Comparison of ENCODE assay signal across 10 cellular contexts in genomic region chr19:14536926-14537692, GRCh38. TPM values are rescaled to one million over a fixed set of nuclear protein-coding genes. Genes with fewer than 3 reads are reported as not detected.
DNase-seq lines count a peak whose midpoint lies in the region; ATAC-seq and TF ChIP-seq lines count a peak whose summit lies in the region.
"Had no signal": no experiment of that assay in that cellular context is flagged by ENCODE, and none has a peak within 500 bp of the region (broad histone marks: within the 10 kb centered on the region; RNA-seq: fewer than 3 reads in every experiment).

No MANE protein-coding gene starts in this region.

- peak overlapping the region in 1 of 2 donors; percentile 16 for H3K4me3 ChIP-seq in prostate gland
- H3K4me3 ChIP-seq: BLaER1 treated with 17β-estradiol and CSF1 and Interleukin-3, amounts not matched to agents 10 nM and 100 nM had no signal

- DNase-seq in activated CD4-positive, alpha-beta T cell treated with anti-CD3 and anti-CD28 coated beads for 36 hours, result peak; percentile 83
- DNase-seq in activated CD4-positive, alpha-beta T cell treated with anti-CD3 and anti-CD28 coated beads, Interleukin-2, amount 50 U/mL, for 4 hours, result no peak
- peak; percentile 61 for DNase-seq in activated CD4-positive, alpha-beta memory T cell treated with anti-CD3 and anti-CD28 coated beads, Interleukin-2, amount 10 ng/mL, durations not matched to agents 7 days and 5 days
- DNase-seq in germinal center (ENCODE audit: low spot score), result peak; percentile 62
- DNase-seq in prostate gland (ENCODE audit: low spot score), result peak; percentile 80
- DNase-seq in NCI-H2171 treated with DMSO at 0.1 percent for 48 hours (lab: John Stamatoyannopoulos, UW), result no peak
- DNase-seq in NCI-H1092 treated with DMSO at 0.1 percent for 48 hours (lab: John Stamatoyannopoulos, UW), result no peak
- no peak for DNase-seq in NCI-H1105 (lab: John Stamatoyannopoulos, UW)

- H3K27ac Mint-ChIP-seq in activated CD4-positive, alpha-beta T cell treated with anti-CD3 and anti-CD28 coated beads for 36 hours, result no peak overlapping the region
- no peak overlapping the region for H3K27ac Mint-ChIP-seq in activated CD4-positive, alpha-beta memory T cell treated with anti-CD3 and anti-CD28 coated beads, Interleukin-2, amount 10 ng/mL, durations not matched to agents 7 days and 5 days

- no peaks in the 10 kb centered on the region for H3K9me3 ChIP-seq in prostate gland
- H3K9me3 ChIP-seq: BLaER1 treated with 17β-estradiol and CSF1 and Interleukin-3, amounts not matched to agents 10 nM and 100 nM had no signal

- no peaks in the 10 kb centered on the region for H3K4me1 ChIP-seq in prostate gland (replicated peaks)

- TF ChIP-seq POLR2A in prostate gland (IDR thresholded peaks at IDR 0.05), result peak; percentile 38

- no peaks in the 10 kb centered on the region for H3K27me3 Mint-ChIP-seq in activated CD4-positive, alpha-beta T cell treated with anti-CD3 and anti-CD28 coated beads for 36 hours
- H3K27me3 Mint-ChIP-seq in activated CD4-positive, alpha-beta memory T cell treated with anti-CD3 and anti-CD28 coated beads, Interleukin-2, amount 10 ng/mL, durations not matched to agents 7 days and 5 days, result no peaks in the 10 kb centered on the region

- peak; percentile 89 for ATAC-seq in activated CD4-positive, alpha-beta T cell treated with anti-CD3 and anti-CD28 coated beads for 36 hours

- peaks cover 6% of the 10 kb centered on the region for H3K36me3 Mint-ChIP-seq in activated CD4-positive, alpha-beta T cell treated with anti-CD3 and anti-CD28 coated beads for 36 hours (ENCODE audit: low read depth)
- peaks cover 19% of the 10 kb centered on the region for H3K36me3 Mint-ChIP-seq in activated CD4-positive, alpha-beta memory T cell treated with anti-CD3 and anti-CD28 coated beads, Interleukin-2, amount 10 ng/mL, durations not matched to agents 7 days and 5 days (ENCODE audit: low read depth)

- H3K9me3 Mint-ChIP-seq in activated CD4-positive, alpha-beta T cell treated with anti-CD3 and anti-CD28 coated beads for 36 hours (ENCODE audit: low read depth), result no peaks in the 10 kb centered on the region
- no peaks in the 10 kb centered on the region for H3K9me3 Mint-ChIP-seq in activated CD4-positive, alpha-beta memory T cell treated with anti-CD3 and anti-CD28 coated beads, Interleukin-2, amount 10 ng/mL, durations not matched to agents 7 days and 5 days

- intact Hi-C loops in activated CD4-positive, alpha-beta T cell treated with anti-CD3 and anti-CD28 coated beads for 36 hours (cut with DNase I, micrococcal nuclease), result loop anchor here in 1 of 2 experiments (2.0 kb wide), 1 partner anchor 20 kb away; no protein-coding TSS in a partner anchor
- intact Hi-C loops in prostate gland (cut with DNase I), result no loop called here

- 16% methylated on average over 24 of the region's 24 CpGs for WGBS in prostate gland

- no peak for TF ChIP-seq CTCF in prostate gland (IDR thresholded peaks at IDR 0.05)

- CTCF ChIA-PET in activated CD4-positive, alpha-beta T cell treated with anti-CD3 and anti-CD28 coated beads for 36 hours (lab: Charles Lee), result interaction anchor here (0.6 to 2.1 kb wide), 3 partner anchors 13 to 33 kb away, joined by 3 to 9 read pairs (median 3); no protein-coding TSS in a partner anchor
- CTCF ChIA-PET in activated CD4-positive, alpha-beta memory T cell treated with anti-CD3 and anti-CD28 coated beads, Interleukin-2, amount 10 ng/mL, durations not matched to agents 7 days and 5 days (lab: Charles Lee), result interaction anchor here (0.7 kb wide), 1 partner anchor 31 kb away, joined by 4 read pairs; no protein-coding TSS in a partner anchor

- POLR2A ChIA-PET in activated CD4-positive, alpha-beta T cell treated with anti-CD3 and anti-CD28 coated beads for 36 hours (lab: Charles Lee), result interaction anchor here (1.7 kb wide), 1 partner anchor 13 kb away, joined by 5 read pairs; no protein-coding TSS in a partner anchor
- POLR2A ChIA-PET in activated CD4-positive, alpha-beta memory T cell treated with anti-CD3 and anti-CD28 coated beads, Interleukin-2, amount 10 ng/mL, durations not matched to agents 7 days and 5 days (lab: Charles Lee), result interaction anchor here (1.6 kb wide), 1 partner anchor 10 kb away, joined by 3 read pairs; no protein-coding TSS in a partner anchor

- peak overlapping the region; percentile 69 to 70 for H3K27ac ChIP-seq in prostate gland

- H3K4me1 Mint-ChIP-seq in activated CD4-positive, alpha-beta T cell treated with anti-CD3 and anti-CD28 coated beads for 36 hours, result peaks cover 47% of the 10 kb centered on the region
- H3K4me1 Mint-ChIP-seq in activated CD4-positive, alpha-beta memory T cell treated with anti-CD3 and anti-CD28 coated beads, Interleukin-2, amount 10 ng/mL, durations not matched to agents 7 days and 5 days, result peaks cover 22% of the 10 kb centered on the region

- no peaks in the 10 kb centered on the region for H3K36me3 ChIP-seq in prostate gland

- no peak overlapping the region for H3K4me3 Mint-ChIP-seq in activated CD4-positive, alpha-beta T cell treated with anti-CD3 and anti-CD28 coated beads for 36 hours
- no peak overlapping the region for H3K4me3 Mint-ChIP-seq in activated CD4-positive, alpha-beta memory T cell treated with anti-CD3 and anti-CD28 coated beads, Interleukin-2, amount 10 ng/mL, durations not matched to agents 7 days and 5 days

- H3K27me3 ChIP-seq in prostate gland (replicated peaks; ENCODE audit: insufficient read depth), result no peaks in the 10 kb centered on the region
- H3K27me3 ChIP-seq: BLaER1 treated with 17β-estradiol and CSF1 and Interleukin-3, amounts not matched to agents 10 nM and 100 nM had no signal

RNA-seq across cellular contexts. Expression of gene TECR, which starts 7.7 kb away (rescaled TPM):
- 100 to 1,000 TPM; 106 to 145 TPM for total RNA-seq in activated CD4-positive, alpha-beta T cell treated with anti-CD3 and anti-CD28 coated beads for 36 hours
- 100 to 1,000 TPM; 171 to 178 TPM for total RNA-seq in activated CD4-positive, alpha-beta memory T cell treated with anti-CD3 and anti-CD28 coated beads, Interleukin-2, amount 10 ng/mL, durations not matched to agents 7 days and 5 days
- 100 to 1,000 TPM; 137 to 154 TPM for total RNA-seq in prostate gland

RNA-seq across cellular contexts. Expression of gene DNAJB1, which starts 18.9 kb away (rescaled TPM):
- 10 to 100 TPM; 69.3 to 72.6 TPM for total RNA-seq in activated CD4-positive, alpha-beta T cell treated with anti-CD3 and anti-CD28 coated beads for 36 hours
- total RNA-seq in activated CD4-positive, alpha-beta memory T cell treated with anti-CD3 and anti-CD28 coated beads, Interleukin-2, amount 10 ng/mL, durations not matched to agents 7 days and 5 days, result 100 to 1,000 TPM; 108 to 114 TPM
- 100 to 1,000 TPM in 1 of 2 donors, 10 to 100 TPM in 1; 91.6 to 108 TPM for total RNA-seq in prostate gland

RNA-seq across cellular contexts. Expression of gene NDUFB7, which starts 34.8 kb away (rescaled TPM):
- total RNA-seq in activated CD4-positive, alpha-beta T cell treated with anti-CD3 and anti-CD28 coated beads for 36 hours, result 100 to 1,000 TPM; 112 to 121 TPM
- total RNA-seq in activated CD4-positive, alpha-beta memory T cell treated with anti-CD3 and anti-CD28 coated beads, Interleukin-2, amount 10 ng/mL, durations not matched to agents 7 days and 5 days, result 10 to 100 TPM; 91.6 to 93.0 TPM
- total RNA-seq in prostate gland, result 100 to 1,000 TPM; 507 to 534 TPM

RNA-seq across cellular contexts. Expression of gene GIPC1, which starts 41.2 kb away (rescaled TPM):
- 10 to 100 TPM; 19.3 to 25.7 TPM for total RNA-seq in activated CD4-positive, alpha-beta T cell treated with anti-CD3 and anti-CD28 coated beads for 36 hours
- 10 to 100 TPM; 39.8 to 40.0 TPM for total RNA-seq in activated CD4-positive, alpha-beta memory T cell treated with anti-CD3 and anti-CD28 coated beads, Interleukin-2, amount 10 ng/mL, durations not matched to agents 7 days and 5 days
- 100 to 1,000 TPM in 1 of 2 donors, 10 to 100 TPM in 1; 71.8 to 101 TPM for total RNA-seq in prostate gland

RNA-seq across cellular contexts. Expression of gene CLEC17A, which starts 45.8 kb away (rescaled TPM):
- total RNA-seq in activated CD4-positive, alpha-beta T cell treated with anti-CD3 and anti-CD28 coated beads for 36 hours, result 1 to 10 TPM; 2.4 to 2.5 TPM
- total RNA-seq in activated CD4-positive, alpha-beta memory T cell treated with anti-CD3 and anti-CD28 coated beads, Interleukin-2, amount 10 ng/mL, durations not matched to agents 7 days and 5 days, result not detected
- 1 to 10 TPM in 1 of 2 donors, under 1 TPM in 1; 0.14 to 1.0 TPM for total RNA-seq in prostate gland
- total RNA-seq: lung microvascular endothelial cell had no signal

Comparison
In these comparisons a context has a peak if more than half of its experiments do, and no peak if none do; other contexts are left out.
1. DNase-seq: peak in activated CD4-positive, alpha-beta T cell treated with anti-CD3 and anti-CD28 coated beads for 36 hours (single experiment), activated CD4-positive, alpha-beta memory T cell treated with anti-CD3 and anti-CD28 coated beads, Interleukin-2, amount 10 ng/mL, durations not matched to agents 7 days and 5 days (single experiment), germinal center (single experiment) and prostate gland (single experiment); none in activated CD4-positive, alpha-beta T cell treated with anti-CD3 and anti-CD28 coated beads, Interleukin-2, amount 50 U/mL, for 4 hours (0 of 2), NCI-H2171 treated with DMSO at 0.1 percent for 48 hours (single experiment), NCI-H1092 treated with DMSO at 0.1 percent for 48 hours (single experiment) and NCI-H1105 (single experiment).
2. RNA of gene NDUFB7, which starts 34.8 kb away (total RNA-seq): 507 to 534 TPM in prostate gland; 112 to 121 TPM in activated CD4-positive, alpha-beta T cell treated with anti-CD3 and anti-CD28 coated beads for 36 hours and 91.6 to 93.0 TPM in activated CD4-positive, alpha-beta memory T cell treated with anti-CD3 and anti-CD28 coated beads, Interleukin-2, amount 10 ng/mL, durations not matched to agents 7 days and 5 days; every median in the first group is over 4 times any median in the second.